ENCODE assay signal across 1 cellular context in genomic region chr1:226074046-226074445, GRCh38.
TF ChIP-seq lines count a peak whose summit lies in the region.

No MANE protein-coding gene starts in this region.

TF ChIP-seq in K562, 482 proteins besides CTCF, POLR2A, EP300 and RAD21 (continued from another document):
- TF ChIP-seq SP2 (IDR thresholded peaks at IDR 0.05; ENCODE audit: extremely low read depth, low read depth, low read length, poor library complexity, severe bottlenecking) = no peak
